10 cellular contexts compared by ENCODE assay signal in genomic region chr12:4121506-4122020, GRCh38.
"Had no signal": no experiment of that assay in that cellular context is flagged by ENCODE, and none has a peak within 500 bp of the region (broad histone marks: within the 10 kb centered on the region; RNA-seq: fewer than 3 reads in every experiment).

No MANE protein-coding gene starts in this region.

- H3K9me3 ChIP-seq: heart left ventricle, left lung, upper lobe of right lung had no signal

- H3K4me3 Mint-ChIP-seq: activated T-cell treated with anti-CD3 and anti-CD28 coated beads, Interleukin-2, amount 50 U/mL, for 72 hours; memory B cell; neural crest cell; stimulated activated memory B cell treated with anti-CD40 and anti-IgM and Interleukin-4, amounts not matched to agents 10 μg/mL and 1 μg/mL and 100 μg/mL, for 72 hours had no signal

- H3K27me3 Mint-ChIP-seq: memory B cell; stimulated activated memory B cell treated with anti-CD40 and anti-IgM and Interleukin-4, amounts not matched to agents 10 μg/mL and 1 μg/mL and 100 μg/mL, for 72 hours had no signal

- H3K27ac Mint-ChIP-seq: activated T-cell treated with anti-CD3 and anti-CD28 coated beads, Interleukin-2, amount 50 U/mL, for 72 hours; memory B cell; stimulated activated memory B cell treated with anti-CD40 and anti-IgM and Interleukin-4, amounts not matched to agents 10 μg/mL and 1 μg/mL and 100 μg/mL, for 72 hours had no signal

- ATAC-seq: activated T-cell treated with anti-CD3 and anti-CD28 coated beads, Interleukin-2, amount 50 U/mL, for 72 hours; heart left ventricle; left lung; stimulated activated memory B cell treated with anti-CD40 and anti-IgM and Interleukin-4, amounts not matched to agents 10 μg/mL and 1 μg/mL and 100 μg/mL, for 72 hours; upper lobe of right lung had no signal

- H3K9me3 Mint-ChIP-seq: memory B cell; stimulated activated memory B cell treated with anti-CD40 and anti-IgM and Interleukin-4, amounts not matched to agents 10 μg/mL and 1 μg/mL and 100 μg/mL, for 72 hours had no signal

- DNase-seq: activated CD4-positive, alpha-beta T cell treated with anti-CD3 and anti-CD28 coated beads for 48 hours; activated naive CD4-positive, alpha-beta T cell; activated T-cell treated with anti-CD3 and anti-CD28 coated beads, Interleukin-2, amount 50 U/mL, for 72 hours; effector CD4-positive, alpha-beta T cell; left lung; upper lobe of right lung had no signal

- H3K36me3 Mint-ChIP-seq: memory B cell; stimulated activated memory B cell treated with anti-CD40 and anti-IgM and Interleukin-4, amounts not matched to agents 10 μg/mL and 1 μg/mL and 100 μg/mL, for 72 hours had no signal
